ENCODE assay signal across 1 cellular context in the genomic region with DNA sequence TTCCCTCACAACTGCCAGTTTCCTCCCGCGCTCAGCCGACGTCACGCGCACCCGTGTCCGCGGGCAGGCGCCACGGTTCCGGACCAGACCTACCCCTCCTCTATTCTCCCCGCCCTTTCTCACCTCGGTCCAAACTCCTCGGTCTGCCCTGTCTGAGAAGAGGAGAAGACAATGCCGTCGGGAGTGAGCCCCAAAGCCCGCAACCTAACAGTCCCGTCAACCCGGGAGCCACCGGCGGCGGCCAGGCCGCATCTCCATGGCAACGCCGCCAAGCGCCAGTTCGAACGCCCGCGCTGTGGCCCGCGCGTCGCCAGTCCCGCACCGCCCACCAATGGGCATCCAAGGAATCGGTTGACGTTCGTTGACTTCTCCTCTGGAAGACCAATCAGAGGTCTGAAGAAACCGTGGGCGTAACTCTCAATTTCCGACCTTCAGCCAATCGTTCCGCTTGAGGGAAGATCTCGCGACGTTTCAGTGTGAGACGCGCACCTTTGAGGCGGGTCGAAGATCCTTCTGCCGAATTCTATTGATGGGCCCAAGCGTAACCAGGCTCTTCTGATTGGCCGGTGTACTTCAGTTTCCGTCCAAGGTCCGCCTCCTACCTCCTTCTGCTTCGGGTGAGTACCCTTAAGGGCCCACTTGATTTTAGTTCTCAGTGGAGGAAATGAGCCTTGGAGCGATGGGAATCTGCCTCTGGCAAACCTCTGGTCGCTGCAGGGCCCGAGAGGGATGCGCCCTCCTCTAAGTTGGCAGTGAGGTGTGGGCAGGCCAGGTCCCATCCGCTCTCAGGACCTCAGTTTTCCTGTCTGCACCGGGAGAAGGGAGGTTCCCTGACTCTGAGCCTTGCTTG.
A peak's percentile ranks its signal among the peaks of the same experiment; 100 is the strongest.
TF ChIP-seq lines count a peak whose summit lies in the region.

A gene with protein sequence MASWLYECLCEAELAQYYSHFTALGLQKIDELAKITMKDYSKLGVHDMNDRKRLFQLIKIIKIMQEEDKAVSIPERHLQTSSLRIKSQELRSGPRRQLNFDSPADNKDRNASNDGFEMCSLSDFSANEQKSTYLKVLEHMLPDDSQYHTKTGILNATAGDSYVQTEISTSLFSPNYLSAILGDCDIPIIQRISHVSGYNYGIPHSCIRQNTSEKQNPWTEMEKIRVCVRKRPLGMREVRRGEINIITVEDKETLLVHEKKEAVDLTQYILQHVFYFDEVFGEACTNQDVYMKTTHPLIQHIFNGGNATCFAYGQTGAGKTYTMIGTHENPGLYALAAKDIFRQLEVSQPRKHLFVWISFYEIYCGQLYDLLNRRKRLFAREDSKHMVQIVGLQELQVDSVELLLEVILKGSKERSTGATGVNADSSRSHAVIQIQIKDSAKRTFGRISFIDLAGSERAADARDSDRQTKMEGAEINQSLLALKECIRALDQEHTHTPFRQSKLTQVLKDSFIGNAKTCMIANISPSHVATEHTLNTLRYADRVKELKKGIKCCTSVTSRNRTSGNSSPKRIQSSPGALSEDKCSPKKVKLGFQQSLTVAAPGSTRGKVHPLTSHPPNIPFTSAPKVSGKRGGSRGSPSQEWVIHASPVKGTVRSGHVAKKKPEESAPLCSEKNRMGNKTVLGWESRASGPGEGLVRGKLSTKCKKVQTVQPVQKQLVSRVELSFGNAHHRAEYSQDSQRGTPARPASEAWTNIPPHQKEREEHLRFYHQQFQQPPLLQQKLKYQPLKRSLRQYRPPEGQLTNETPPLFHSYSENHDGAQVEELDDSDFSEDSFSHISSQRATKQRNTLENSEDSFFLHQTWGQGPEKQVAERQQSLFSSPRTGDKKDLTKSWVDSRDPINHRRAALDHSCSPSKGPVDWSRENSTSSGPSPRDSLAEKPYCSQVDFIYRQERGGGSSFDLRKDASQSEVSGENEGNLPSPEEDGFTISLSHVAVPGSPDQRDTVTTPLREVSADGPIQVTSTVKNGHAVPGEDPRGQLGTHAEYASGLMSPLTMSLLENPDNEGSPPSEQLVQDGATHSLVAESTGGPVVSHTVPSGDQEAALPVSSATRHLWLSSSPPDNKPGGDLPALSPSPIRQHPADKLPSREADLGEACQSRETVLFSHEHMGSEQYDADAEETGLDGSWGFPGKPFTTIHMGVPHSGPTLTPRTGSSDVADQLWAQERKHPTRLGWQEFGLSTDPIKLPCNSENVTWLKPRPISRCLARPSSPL (N-terminal part only) (minus strand): TSS at position 286 of the 850 bp plus-strand sequence. CDS start 17,922 bp downstream, outside the sequence.
A gene (plus strand): TSS at position 587 of the 850 bp plus-strand sequence. CDS start 9,471 bp downstream, outside the sequence.

TF ChIP-seq in GM12878, 131 proteins besides CTCF, POLR2A, EP300 and RAD21 (continued from another document and continues in another):
- TF ChIP-seq, protein P1, sequence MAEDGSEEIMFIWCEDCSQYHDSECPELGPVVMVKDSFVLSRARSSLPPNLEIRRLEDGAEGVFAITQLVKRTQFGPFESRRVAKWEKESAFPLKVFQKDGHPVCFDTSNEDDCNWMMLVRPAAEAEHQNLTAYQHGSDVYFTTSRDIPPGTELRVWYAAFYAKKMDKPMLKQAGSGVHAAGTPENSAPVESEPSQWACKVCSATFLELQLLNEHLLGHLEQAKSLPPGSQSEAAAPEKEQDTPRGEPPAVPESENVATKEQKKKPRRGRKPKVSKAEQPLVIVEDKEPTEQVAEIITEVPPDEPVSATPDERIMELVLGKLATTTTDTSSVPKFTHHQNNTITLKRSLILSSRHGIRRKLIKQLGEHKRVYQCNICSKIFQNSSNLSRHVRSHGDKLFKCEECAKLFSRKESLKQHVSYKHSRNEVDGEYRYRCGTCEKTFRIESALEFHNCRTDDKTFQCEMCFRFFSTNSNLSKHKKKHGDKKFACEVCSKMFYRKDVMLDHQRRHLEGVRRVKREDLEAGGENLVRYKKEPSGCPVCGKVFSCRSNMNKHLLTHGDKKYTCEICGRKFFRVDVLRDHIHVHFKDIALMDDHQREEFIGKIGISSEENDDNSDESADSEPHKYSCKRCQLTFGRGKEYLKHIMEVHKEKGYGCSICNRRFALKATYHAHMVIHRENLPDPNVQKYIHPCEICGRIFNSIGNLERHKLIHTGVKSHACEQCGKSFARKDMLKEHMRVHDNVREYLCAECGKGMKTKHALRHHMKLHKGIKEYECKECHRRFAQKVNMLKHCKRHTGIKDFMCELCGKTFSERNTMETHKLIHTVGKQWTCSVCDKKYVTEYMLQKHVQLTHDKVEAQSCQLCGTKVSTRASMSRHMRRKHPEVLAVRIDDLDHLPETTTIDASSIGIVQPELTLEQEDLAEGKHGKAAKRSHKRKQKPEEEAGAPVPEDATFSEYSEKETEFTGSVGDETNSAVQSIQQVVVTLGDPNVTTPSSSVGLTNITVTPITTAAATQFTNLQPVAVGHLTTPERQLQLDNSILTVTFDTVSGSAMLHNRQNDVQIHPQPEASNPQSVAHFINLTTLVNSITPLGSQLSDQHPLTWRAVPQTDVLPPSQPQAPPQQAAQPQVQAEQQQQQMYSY (CRISPR knock-in tag; IDR thresholded peaks at IDR 0.05), result no peak
- TF ChIP-seq SMC3 (IDR thresholded peaks at IDR 0.05; ENCODE audit: borderline replicate concordance, low read length) (no peak), GATAD2B (conservative IDR thresholded peaks at IDR 0.05; ENCODE audit: low read depth) (peak; percentile 89), RBBP5 (conservative IDR thresholded peaks at IDR 0.05) (no peak), SUPT20H (IDR thresholded peaks at IDR 0.05; ENCODE audit: borderline replicate concordance, control insufficient read depth, low read depth, low read length) (no peak), NFYA (IDR thresholded peaks at IDR 0.05; ENCODE audit: borderline replicate concordance, low read depth, low read length) (peak; percentile 88), NFXL1 (IDR thresholded peaks at IDR 0.05; ENCODE audit: borderline replicate concordance) (no peak), JUND (IDR thresholded peaks at IDR 0.05; ENCODE audit: low read depth, low read length) (no peak), CHD2 (IDR thresholded peaks at IDR 0.05; ENCODE audit: borderline replicate concordance, low read depth, low read length) (peak; percentile 98), EZH2 (IDR thresholded peaks at IDR 0.05; ENCODE audit: borderline replicate concordance, control insufficient read depth, low read depth, low read length) (no peak), CBFB (IDR thresholded peaks at IDR 0.05; ENCODE audit: low read depth) (peak; percentile 61), BACH1 (IDR thresholded peaks at IDR 0.05; ENCODE audit: borderline replicate concordance) (peak; percentile 60), STAT1 (conservative IDR thresholded peaks at IDR 0.05) (peak; percentile 85; the same call in 1 of the 2 replicates), RCOR1 (conservative IDR thresholded peaks at IDR 0.05; ENCODE audit: low read depth, low read length) (no peak; the same call in 1 of the 2 replicates), SPI1 (IDR thresholded peaks at IDR 0.05; ENCODE audit: borderline replicate concordance, insufficient read depth, low read depth, low read length) (peak; percentile 39; the same call in 1 of the 2 replicates), PAX8 (IDR thresholded peaks at IDR 0.05) (no peak), ZNF24 (IDR thresholded peaks at IDR 0.05) (no peak), SUZ12 (IDR thresholded peaks at IDR 0.05; ENCODE audit: unreplicated experiment) (no peak), CBX5 (IDR thresholded peaks at IDR 0.05; ENCODE audit: low read depth) (no peak), SP1 (IDR thresholded peaks at IDR 0.05; ENCODE audit: low read depth, low read length) (peak; percentile 97), CBX3 (IDR thresholded peaks at IDR 0.05; ENCODE audit: borderline replicate concordance, low read depth) (no peak), ATF7 (IDR thresholded peaks at IDR 0.05; ENCODE audit: low read depth) (peak; percentile 12; the same call in 1 of the 2 replicates), ASH2L (IDR thresholded peaks at IDR 0.05; ENCODE audit: borderline replicate concordance, low read depth) (0 out of 2 replicates have a peak, but pooled peaks have one; percentile 27), POLR2AphosphoS2 (IDR thresholded peaks at IDR 0.05; ENCODE audit: low read depth, low read length) (no peak), DPF2 (IDR thresholded peaks at IDR 0.05) (no peak; the same call in 1 of the 2 replicates), MTA3 (IDR thresholded peaks at IDR 0.05; ENCODE audit: borderline replicate concordance, low read length) (no peak), RB1 (IDR thresholded peaks at IDR 0.05; ENCODE audit: borderline replicate concordance) (peak; percentile 83; the same call in 1 of the 2 replicates), TCF3 (IDR thresholded peaks at IDR 0.05; ENCODE audit: borderline replicate concordance, insufficient read depth, low read depth, low read length) (no peak), WRNIP1 (IDR thresholded peaks at IDR 0.05; ENCODE audit: borderline replicate concordance, low read depth, low read length) (no peak), BCL11A (IDR thresholded peaks at IDR 0.05; ENCODE audit: low read depth, low read length) (no peak)
- TF ChIP-seq, protein P2, sequence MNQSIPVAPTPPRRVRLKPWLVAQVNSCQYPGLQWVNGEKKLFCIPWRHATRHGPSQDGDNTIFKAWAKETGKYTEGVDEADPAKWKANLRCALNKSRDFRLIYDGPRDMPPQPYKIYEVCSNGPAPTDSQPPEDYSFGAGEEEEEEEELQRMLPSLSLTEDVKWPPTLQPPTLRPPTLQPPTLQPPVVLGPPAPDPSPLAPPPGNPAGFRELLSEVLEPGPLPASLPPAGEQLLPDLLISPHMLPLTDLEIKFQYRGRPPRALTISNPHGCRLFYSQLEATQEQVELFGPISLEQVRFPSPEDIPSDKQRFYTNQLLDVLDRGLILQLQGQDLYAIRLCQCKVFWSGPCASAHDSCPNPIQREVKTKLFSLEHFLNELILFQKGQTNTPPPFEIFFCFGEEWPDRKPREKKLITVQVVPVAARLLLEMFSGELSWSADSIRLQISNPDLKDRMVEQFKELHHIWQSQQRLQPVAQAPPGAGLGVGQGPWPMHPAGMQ (IDR thresholded peaks at IDR 0.05; ENCODE audit: borderline replicate concordance), result peak; percentile 80
- TF ChIP-seq, protein P3, sequence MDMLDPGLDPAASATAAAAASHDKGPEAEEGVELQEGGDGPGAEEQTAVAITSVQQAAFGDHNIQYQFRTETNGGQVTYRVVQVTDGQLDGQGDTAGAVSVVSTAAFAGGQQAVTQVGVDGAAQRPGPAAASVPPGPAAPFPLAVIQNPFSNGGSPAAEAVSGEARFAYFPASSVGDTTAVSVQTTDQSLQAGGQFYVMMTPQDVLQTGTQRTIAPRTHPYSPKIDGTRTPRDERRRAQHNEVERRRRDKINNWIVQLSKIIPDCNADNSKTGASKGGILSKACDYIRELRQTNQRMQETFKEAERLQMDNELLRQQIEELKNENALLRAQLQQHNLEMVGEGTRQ (IDR thresholded peaks at IDR 0.05; ENCODE audit: borderline replicate concordance, low read depth, low read length), result no peak
- TF ChIP-seq, protein P4, sequence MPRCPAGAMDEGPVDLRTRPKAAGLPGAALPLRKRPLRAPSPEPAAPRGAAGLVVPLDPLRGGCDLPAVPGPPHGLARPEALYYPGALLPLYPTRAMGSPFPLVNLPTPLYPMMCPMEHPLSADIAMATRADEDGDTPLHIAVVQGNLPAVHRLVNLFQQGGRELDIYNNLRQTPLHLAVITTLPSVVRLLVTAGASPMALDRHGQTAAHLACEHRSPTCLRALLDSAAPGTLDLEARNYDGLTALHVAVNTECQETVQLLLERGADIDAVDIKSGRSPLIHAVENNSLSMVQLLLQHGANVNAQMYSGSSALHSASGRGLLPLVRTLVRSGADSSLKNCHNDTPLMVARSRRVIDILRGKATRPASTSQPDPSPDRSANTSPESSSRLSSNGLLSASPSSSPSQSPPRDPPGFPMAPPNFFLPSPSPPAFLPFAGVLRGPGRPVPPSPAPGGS (IDR thresholded peaks at IDR 0.05; ENCODE audit: borderline replicate concordance, insufficient read depth, low read depth, low read length, poor library complexity, severe bottlenecking), result no peak
- TF ChIP-seq, protein P5, sequence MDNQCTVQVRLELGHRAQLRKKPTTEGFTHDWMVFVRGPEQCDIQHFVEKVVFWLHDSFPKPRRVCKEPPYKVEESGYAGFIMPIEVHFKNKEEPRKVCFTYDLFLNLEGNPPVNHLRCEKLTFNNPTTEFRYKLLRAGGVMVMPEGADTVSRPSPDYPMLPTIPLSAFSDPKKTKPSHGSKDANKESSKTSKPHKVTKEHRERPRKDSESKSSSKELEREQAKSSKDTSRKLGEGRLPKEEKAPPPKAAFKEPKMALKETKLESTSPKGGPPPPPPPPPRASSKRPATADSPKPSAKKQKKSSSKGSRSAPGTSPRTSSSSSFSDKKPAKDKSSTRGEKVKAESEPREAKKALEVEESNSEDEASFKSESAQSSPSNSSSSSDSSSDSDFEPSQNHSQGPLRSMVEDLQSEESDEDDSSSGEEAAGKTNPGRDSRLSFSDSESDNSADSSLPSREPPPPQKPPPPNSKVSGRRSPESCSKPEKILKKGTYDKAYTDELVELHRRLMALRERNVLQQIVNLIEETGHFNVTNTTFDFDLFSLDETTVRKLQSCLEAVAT (IDR thresholded peaks at IDR 0.05), result no peak
- TF ChIP-seq, protein P6, sequence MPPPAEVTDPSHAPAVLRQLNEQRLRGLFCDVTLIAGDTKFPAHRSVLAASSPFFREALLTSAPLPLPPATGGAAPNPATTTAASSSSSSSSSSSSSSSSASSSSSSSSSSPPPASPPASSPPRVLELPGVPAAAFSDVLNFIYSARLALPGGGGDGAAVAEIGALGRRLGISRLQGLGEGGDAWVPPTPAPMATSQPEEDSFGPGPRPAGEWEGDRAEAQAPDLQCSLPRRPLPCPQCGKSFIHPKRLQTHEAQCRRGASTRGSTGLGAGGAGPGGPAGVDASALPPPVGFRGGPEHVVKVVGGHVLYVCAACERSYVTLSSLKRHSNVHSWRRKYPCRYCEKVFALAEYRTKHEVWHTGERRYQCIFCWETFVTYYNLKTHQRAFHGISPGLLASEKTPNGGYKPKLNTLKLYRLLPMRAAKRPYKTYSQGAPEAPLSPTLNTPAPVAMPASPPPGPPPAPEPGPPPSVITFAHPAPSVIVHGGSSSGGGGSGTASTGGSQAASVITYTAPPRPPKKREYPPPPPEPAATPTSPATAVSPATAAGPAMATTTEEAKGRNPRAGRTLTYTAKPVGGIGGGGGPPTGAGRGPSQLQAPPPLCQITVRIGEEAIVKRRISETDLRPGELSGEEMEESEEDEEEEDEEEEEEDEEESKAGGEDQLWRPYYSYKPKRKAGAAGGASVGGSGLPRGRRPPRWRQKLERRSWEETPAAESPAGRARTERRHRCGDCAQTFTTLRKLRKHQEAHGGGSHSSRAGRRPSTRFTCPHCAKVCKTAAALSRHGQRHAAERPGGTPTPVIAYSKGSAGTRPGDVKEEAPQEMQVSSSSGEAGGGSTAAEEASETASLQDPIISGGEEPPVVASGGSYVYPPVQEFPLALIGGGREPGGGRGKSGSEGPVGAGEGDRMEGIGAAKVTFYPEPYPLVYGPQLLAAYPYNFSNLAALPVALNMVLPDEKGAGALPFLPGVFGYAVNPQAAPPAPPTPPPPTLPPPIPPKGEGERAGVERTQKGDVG (CRISPR knock-in tag; IDR thresholded peaks at IDR 0.05), result no peak
- TF ChIP-seq, protein P7, sequence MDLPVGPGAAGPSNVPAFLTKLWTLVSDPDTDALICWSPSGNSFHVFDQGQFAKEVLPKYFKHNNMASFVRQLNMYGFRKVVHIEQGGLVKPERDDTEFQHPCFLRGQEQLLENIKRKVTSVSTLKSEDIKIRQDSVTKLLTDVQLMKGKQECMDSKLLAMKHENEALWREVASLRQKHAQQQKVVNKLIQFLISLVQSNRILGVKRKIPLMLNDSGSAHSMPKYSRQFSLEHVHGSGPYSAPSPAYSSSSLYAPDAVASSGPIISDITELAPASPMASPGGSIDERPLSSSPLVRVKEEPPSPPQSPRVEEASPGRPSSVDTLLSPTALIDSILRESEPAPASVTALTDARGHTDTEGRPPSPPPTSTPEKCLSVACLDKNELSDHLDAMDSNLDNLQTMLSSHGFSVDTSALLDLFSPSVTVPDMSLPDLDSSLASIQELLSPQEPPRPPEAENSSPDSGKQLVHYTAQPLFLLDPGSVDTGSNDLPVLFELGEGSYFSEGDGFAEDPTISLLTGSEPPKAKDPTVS (IDR thresholded peaks at IDR 0.05; ENCODE audit: low read depth, low read length), result no peak
